ENCODE assay signal across 1 cellular context in the genomic region with DNA sequence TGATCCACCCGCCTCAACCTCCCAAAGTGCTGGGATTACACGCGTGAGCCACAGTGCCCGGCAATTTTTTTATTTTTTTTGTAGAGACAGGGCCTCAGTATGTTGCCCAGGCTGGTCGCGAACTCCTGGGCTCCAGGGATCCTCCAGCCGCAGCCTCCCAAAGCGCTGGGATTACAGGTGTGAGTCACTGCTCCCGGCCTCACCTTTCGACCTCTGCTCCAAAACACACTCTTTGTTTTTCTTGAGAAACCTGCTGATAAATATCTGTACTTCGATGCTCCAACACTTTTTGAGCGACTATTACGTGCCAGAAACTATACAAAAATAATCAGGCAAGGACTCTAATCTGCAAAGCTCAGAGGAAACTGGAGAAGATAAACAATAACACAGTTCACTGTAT.
A peak's percentile ranks its signal among the peaks of the same experiment; 100 is the strongest.
TF ChIP-seq lines count a peak whose summit lies in the region.

No MANE protein-coding gene starts in this region.

TF ChIP-seq in HEK293, 187 proteins besides CTCF, POLR2A, EP300 and RAD21 (continued from another document):
- TF ChIP-seq, protein P1, sequence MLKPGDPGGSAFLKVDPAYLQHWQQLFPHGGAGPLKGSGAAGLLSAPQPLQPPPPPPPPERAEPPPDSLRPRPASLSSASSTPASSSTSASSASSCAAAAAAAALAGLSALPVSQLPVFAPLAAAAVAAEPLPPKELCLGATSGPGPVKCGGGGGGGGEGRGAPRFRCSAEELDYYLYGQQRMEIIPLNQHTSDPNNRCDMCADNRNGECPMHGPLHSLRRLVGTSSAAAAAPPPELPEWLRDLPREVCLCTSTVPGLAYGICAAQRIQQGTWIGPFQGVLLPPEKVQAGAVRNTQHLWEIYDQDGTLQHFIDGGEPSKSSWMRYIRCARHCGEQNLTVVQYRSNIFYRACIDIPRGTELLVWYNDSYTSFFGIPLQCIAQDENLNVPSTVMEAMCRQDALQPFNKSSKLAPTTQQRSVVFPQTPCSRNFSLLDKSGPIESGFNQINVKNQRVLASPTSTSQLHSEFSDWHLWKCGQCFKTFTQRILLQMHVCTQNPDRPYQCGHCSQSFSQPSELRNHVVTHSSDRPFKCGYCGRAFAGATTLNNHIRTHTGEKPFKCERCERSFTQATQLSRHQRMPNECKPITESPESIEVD (tag by site-specific recombination; IDR thresholded peaks at IDR 0.05): peak; percentile 45; the same call in 1 of the 2 replicates
- TF ChIP-seq ZBTB20 (tag by site-specific recombination; IDR thresholded peaks at IDR 0.05): no peak
- TF ChIP-seq ZNF10 (tag by site-specific recombination; IDR thresholded peaks at IDR 0.05): no peak
- TF ChIP-seq ZSCAN16 (tag by site-specific recombination; IDR thresholded peaks at IDR 0.05): no peak
- no peak for TF ChIP-seq ZNF843 (tag by site-specific recombination; IDR thresholded peaks at IDR 0.05)
